Comparison of ENCODE assay signal across 8 cellular contexts in genomic region chr13:60267498-60268202, GRCh38.
A peak's percentile ranks its signal among the peaks of the same experiment; 100 is the strongest.
DNase-seq lines count a peak whose midpoint lies in the region; ATAC-seq and TF ChIP-seq lines count a peak whose summit lies in the region.

No MANE protein-coding gene starts in this region.

- peak overlapping the region; percentile 67 for H3K4me3 ChIP-seq in CD8-positive, alpha-beta memory T cell (ENCODE audit: low read length)
- H3K4me3 ChIP-seq in NB4 (ENCODE audit: low read depth, low read length) (peak overlapping the region; percentile 35), choroid plexus epithelial cell (ENCODE audit: low read depth, low read length) (peak overlapping the region; percentile 61)

- H3K4me1 Mint-ChIP-seq in CD8-positive, alpha-beta memory T cell: peaks cover 0 to 3% (median 0%) of the 10 kb centered on the region in 3 donors

- no peak for TF ChIP-seq POLR2A in NB4 (IDR thresholded peaks at IDR 0.05; ENCODE audit: extremely low read depth, insufficient read length)

- no peak overlapping the region for H3K27ac Mint-ChIP-seq in CD8-positive, alpha-beta memory T cell

- no peaks in the 10 kb centered on the region for H3K9me3 ChIP-seq in CD8-positive, alpha-beta memory T cell (ENCODE audit: low read length)

- peaks cover 3 to 16% of the 10 kb centered on the region in 2 donors for H3K27me3 Mint-ChIP-seq in CD8-positive, alpha-beta memory T cell

- TF ChIP-seq CTCF in NB4 (IDR thresholded peaks at IDR 0.05; ENCODE audit: low read depth, low read length) (no peak), choroid plexus epithelial cell (conservative IDR thresholded peaks at IDR 0.05; ENCODE audit: low read depth, low read length) (no peak)

- no peaks in the 10 kb centered on the region for H3K27me3 ChIP-seq in CD8-positive, alpha-beta memory T cell (ENCODE audit: insufficient read depth, low read length, poor library complexity, severe bottlenecking)

- H3K4me1 ChIP-seq in CD8-positive, alpha-beta memory T cell (ENCODE audit: insufficient read depth, low read length): peaks cover 5% of the 10 kb centered on the region

- H3K9me3 Mint-ChIP-seq in CD8-positive, alpha-beta memory T cell: peaks cover 0 to 1% (median 0%) of the 10 kb centered on the region in 5 donors

- CTCF ChIA-PET in CD8-positive, alpha-beta memory T cell (lab: Charles Lee): no interaction called here

- H3K27ac ChIP-seq in CD8-positive, alpha-beta memory T cell (ENCODE audit: low read depth, low read length): peak overlapping the region; percentile 20

- POLR2A ChIA-PET in CD8-positive, alpha-beta memory T cell (lab: Charles Lee): no interaction called here

- peak in 4 of 5 donors; percentile 8 to 69 (median 46) for DNase-seq in CD8-positive, alpha-beta memory T cell
- DNase-seq in NB4 (ENCODE audit: low read depth) (no peak), choroid plexus epithelial cell (ENCODE audit: low read depth) (peak; percentile 14), myocyte (ENCODE audit: low read depth) (peak; percentile 7), cerebellar nuclear complex (lab: John Stamatoyannopoulos, UW) (no peak), GOT3 (lab: John Stamatoyannopoulos, UW) (no peak), COR-L47 (lab: John Stamatoyannopoulos, UW) (no peak)

- ATAC-seq in GM21381 (IDR thresholded peaks at IDR 0.05; ENCODE audit: unreplicated experiment): peak; percentile 80

- no peaks in the 10 kb centered on the region for H3K36me3 Mint-ChIP-seq in CD8-positive, alpha-beta memory T cell

- no peaks in the 10 kb centered on the region for H3K36me3 ChIP-seq in CD8-positive, alpha-beta memory T cell (ENCODE audit: insufficient read depth, low read length)

- no peak overlapping the region for H3K4me3 Mint-ChIP-seq in CD8-positive, alpha-beta memory T cell

Comparison
In these comparisons a context has a peak if more than half of its experiments do, and no peak if none do; other contexts are left out.
1. DNase-seq: peak in CD8-positive, alpha-beta memory T cell (4 of 5), choroid plexus epithelial cell (single experiment) and myocyte (single experiment); none in NB4 (single experiment), cerebellar nuclear complex (0 of 2), GOT3 (single experiment) and COR-L47 (single experiment).
2. Peak in every context shown above with its lines, with median percentiles within 50 percentile points of each other: H3K4me3 ChIP-seq.